In the genomic region with DNA sequence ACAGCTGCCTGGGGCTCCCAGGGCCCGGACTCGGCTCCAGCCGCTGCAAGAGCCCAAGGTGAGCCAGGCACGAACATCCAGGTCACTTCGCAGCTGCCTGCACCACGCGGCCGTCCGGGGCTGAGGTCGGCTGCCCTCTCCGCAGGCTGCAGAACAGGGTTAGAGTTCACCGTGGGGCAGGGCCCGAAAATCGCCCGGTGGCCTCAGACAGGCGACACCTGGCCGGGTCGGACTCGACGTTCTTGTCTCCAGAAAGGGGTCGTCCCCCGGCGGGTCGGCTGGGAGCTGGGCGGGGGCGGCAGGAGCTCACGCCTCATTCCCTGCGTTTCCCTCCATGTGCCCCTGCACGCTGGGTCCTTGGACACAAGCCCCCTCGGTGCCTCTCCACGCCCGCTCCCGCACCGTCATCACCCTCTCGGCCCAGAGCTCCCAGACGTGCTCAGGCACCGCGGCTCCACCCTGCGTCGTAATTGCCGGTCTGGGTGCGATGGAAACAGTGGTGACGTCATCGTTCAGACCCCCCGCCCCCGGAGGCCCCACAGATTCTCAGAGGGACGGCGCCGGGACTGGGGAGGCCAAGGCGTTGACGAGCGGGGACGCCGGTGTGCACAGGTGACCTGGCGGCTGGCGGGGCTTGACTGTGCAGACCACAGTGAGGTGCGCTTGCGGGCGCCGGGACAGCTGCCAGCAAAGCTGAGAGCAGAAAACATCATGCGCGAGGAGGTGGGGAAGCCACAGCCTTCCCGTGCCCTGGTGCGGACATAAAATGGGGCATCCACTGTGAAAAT, we compare ENCODE assay signal across 8 cellular contexts. TPM values are rescaled to one million over a fixed set of nuclear protein-coding genes. Genes with fewer than 3 reads are reported as not detected.
DNase-seq lines count a peak whose midpoint lies in the region; ATAC-seq and TF ChIP-seq lines count a peak whose summit lies in the region.

No MANE protein-coding gene starts in this region.

- no peak overlapping the region for H2BK5ac ChIP-seq in IMR-90 (ENCODE audit: low read depth, low read length, poor library complexity, severe bottlenecking)

- H3K36me3 Mint-ChIP-seq in activated B cell treated with CpG ODN at 0.5 μM for 24 hours (ENCODE audit: low read depth) (peaks cover 12% of the 10 kb centered on the region), nephron progenitor cell (ENCODE audit: low read depth) (peaks cover 5% of the 10 kb centered on the region)

- peak; percentile 27 for ATAC-seq in IMR-90 (ENCODE audit: low read depth)
- ATAC-seq in activated B cell treated with CpG ODN at 0.5 μM for 24 hours (ENCODE audit: low read depth) = peak; percentile 44
- no peak for ATAC-seq in aorta (ENCODE audit: low FRiP score)
- no peak for ATAC-seq in gastrocnemius medialis

- H3K9ac ChIP-seq in IMR-90 (ENCODE audit: low read depth, low read length) = no peak overlapping the region
- H3K9ac ChIP-seq in mammary epithelial cell (ENCODE audit: insufficient read depth, low read length) = no peak overlapping the region

- peaks cover 42% of the 10 kb centered on the region for H3K27me3 ChIP-seq in IMR-90 (ENCODE audit: control insufficient read depth, insufficient read depth, low read length)
- peaks cover 2% of the 10 kb centered on the region for H3K27me3 ChIP-seq in mammary epithelial cell (ENCODE audit: insufficient read depth, low read length)
- H3K27me3 ChIP-seq in esophagus muscularis mucosa = peaks cover 14 to 73% (median 49%) of the 10 kb centered on the region in 4 donors
- H3K27me3 ChIP-seq in aorta (ENCODE audit: control insufficient read depth in 1 of 2, insufficient read depth in 2 of 2, low read length in 1 of 2) = no peaks in the 10 kb centered on the region
- H3K27me3 ChIP-seq in gastrocnemius medialis = peaks cover 51 to 54% (median 51%) of the 10 kb centered on the region in 3 donors

- H3K4me3 ChIP-seq in AG09309 (ENCODE audit: control insufficient read depth, low read depth, low read length) (peak overlapping the region; percentile 9), IMR-90 (ENCODE audit: insufficient read depth, low read depth, low read length) (peak overlapping the region; percentile 9; the same call in 1 of the 2 replicates), mammary epithelial cell (replicated peaks in 1 of 3; ENCODE audit: insufficient read depth in 1 of 3, low read depth in 2 of 3, low read length in 3 of 3) (peak overlapping the region in 1 of 3 experiments; percentile 28), esophagus muscularis mucosa (peak overlapping the region in 2 of 4 donors; percentile 28 to 30), aorta (ENCODE audit: low read length in 2 of 2) (no peak overlapping the region), gastrocnemius medialis (peak overlapping the region in 1 of 4 donors; percentile 17)

- TF ChIP-seq POLR2A in IMR-90 (IDR thresholded peaks at IDR 0.05; ENCODE audit: low read depth, low read length) (no peak), esophagus muscularis mucosa (IDR thresholded peaks at IDR 0.05; ENCODE audit: low read depth) (no peak), gastrocnemius medialis (IDR thresholded peaks at IDR 0.05) (no peak)

- peaks cover 5% of the 10 kb centered on the region for H3K4me1 ChIP-seq in IMR-90 (ENCODE audit: control insufficient read depth, insufficient read depth, low read length)
- H3K4me1 ChIP-seq in mammary epithelial cell (ENCODE audit: insufficient read depth, low read length) = peaks cover 16% of the 10 kb centered on the region
- peaks cover 11 to 26% (median 24%) of the 10 kb centered on the region in 4 donors for H3K4me1 ChIP-seq in esophagus muscularis mucosa
- no peaks in the 10 kb centered on the region for H3K4me1 ChIP-seq in aorta (ENCODE audit: control insufficient read depth in 1 of 2, insufficient read depth in 2 of 2, low read length in 2 of 2)
- H3K4me1 ChIP-seq in gastrocnemius medialis = peaks cover 0 to 9% of the 10 kb centered on the region in 2 donors

- H3K36me3 ChIP-seq in IMR-90 (ENCODE audit: control insufficient read depth, insufficient read depth, low read length) = peaks cover 18% of the 10 kb centered on the region
- H3K36me3 ChIP-seq in mammary epithelial cell (ENCODE audit: insufficient read depth, low read length) = no peaks in the 10 kb centered on the region
- peaks cover 7 to 33% (median 28%) of the 10 kb centered on the region in 4 donors for H3K36me3 ChIP-seq in esophagus muscularis mucosa
- no peaks in the 10 kb centered on the region for H3K36me3 ChIP-seq in aorta (ENCODE audit: control insufficient read depth in 1 of 2, insufficient read depth in 2 of 2, low read length in 1 of 2)
- peaks cover 0 to 15% of the 10 kb centered on the region in 2 donors for H3K36me3 ChIP-seq in gastrocnemius medialis

- H3K27ac ChIP-seq in IMR-90 (ENCODE audit: insufficient read depth, low read length) (no peak overlapping the region), mammary epithelial cell (ENCODE audit: insufficient read depth, low read depth, low read length) (no peak overlapping the region), esophagus muscularis mucosa (replicated peaks in 1 of 4) (no peak overlapping the region), aorta (ENCODE audit: low read depth in 1 of 2, low read length in 2 of 2) (no peak overlapping the region), gastrocnemius medialis (no peak overlapping the region)

- H4K8ac ChIP-seq in IMR-90 (ENCODE audit: low read depth in 2 of 2, low read length in 2 of 2) = no peak overlapping the region

- no peak for TF ChIP-seq RAD21 in IMR-90 (IDR thresholded peaks at IDR 0.05; ENCODE audit: low read length)

- no peak overlapping the region for H3K23ac ChIP-seq in IMR-90 (ENCODE audit: low read depth, low read length)

- H2BK15ac ChIP-seq in IMR-90 (ENCODE audit: low read depth, low read length) = no peak overlapping the region

- H3K14ac ChIP-seq in IMR-90 (replicated peaks; ENCODE audit: low read depth, low read length) = no peak overlapping the region

- H2AK9ac ChIP-seq in IMR-90 (replicated peaks; ENCODE audit: low read depth, low read length, poor library complexity) = peak overlapping the region; percentile 90

- BruUV-seq in IMR-90 (replicated peaks; lab: Mats Ljungman, UMichigan) = no TSS peak
- BruUV-seq in mammary epithelial cell (replicated peaks; lab: Mats Ljungman, UMichigan) = no TSS peak

- TF ChIP-seq CTCF in AG09309 (IDR thresholded peaks at IDR 0.05; ENCODE audit: control insufficient read depth, insufficient read depth, low read depth, low read length, missing control alignments) (no peak), IMR-90 (conservative IDR thresholded peaks at IDR 0.05; ENCODE audit: low read depth, low read length) (no peak), activated B cell treated with CpG ODN at 0.5 μM for 24 hours (IDR thresholded peaks at IDR 0.05) (no peak), mammary epithelial cell (conservative IDR thresholded peaks at IDR 0.05 in 1 of 2, IDR thresholded peaks at IDR 0.05 in 1 of 2; ENCODE audit: extremely low read depth in 1 of 2, insufficient read depth in 1 of 2, low read depth in 1 of 2, low read length in 2 of 2) (no peak), nephron progenitor cell (IDR thresholded peaks at IDR 0.05) (no peak), esophagus muscularis mucosa (IDR thresholded peaks at IDR 0.05) (no peak), gastrocnemius medialis (IDR thresholded peaks at IDR 0.05 in 4 of 5, conservative IDR thresholded peaks at IDR 0.05 in 1 of 5) (no peak)

- no peak overlapping the region for H3K18ac ChIP-seq in IMR-90 (ENCODE audit: low read depth, low read length)

- no peak overlapping the region for H4K5ac ChIP-seq in IMR-90 (ENCODE audit: low read depth, low read length)

- no peaks in the 10 kb centered on the region for H3K9me3 Mint-ChIP-seq in activated B cell treated with CpG ODN at 0.5 μM for 24 hours
- no peaks in the 10 kb centered on the region for H3K9me3 Mint-ChIP-seq in nephron progenitor cell

- no peaks in the 10 kb centered on the region for H3K9me3 ChIP-seq in IMR-90 (ENCODE audit: control insufficient read depth, insufficient read depth, low read length)
- no peaks in the 10 kb centered on the region for H3K9me3 ChIP-seq in mammary epithelial cell (replicated peaks; ENCODE audit: insufficient read depth, low read length)
- H3K9me3 ChIP-seq in esophagus muscularis mucosa = no peaks in the 10 kb centered on the region
- no peaks in the 10 kb centered on the region for H3K9me3 ChIP-seq in aorta (ENCODE audit: control insufficient read depth, low read length)
- H3K9me3 ChIP-seq in gastrocnemius medialis = no peaks in the 10 kb centered on the region

- CTCF ChIA-PET in IMR-90 (lab: Yijun Ruan, JAX) (no interaction called here), activated B cell treated with CpG ODN at 0.5 μM for 24 hours (lab: Charles Lee) (interaction anchor here (1.0 kb wide), 1 partner anchor 12 kb away, joined by 3 read pairs; the partner anchor contains the start of gene WDR18), mammary epithelial cell (lab: Charles Lee; ENCODE audit: low non-redundant PET) (no interaction called here)

- H3K4me3 Mint-ChIP-seq in activated B cell treated with CpG ODN at 0.5 μM for 24 hours = peak overlapping the region; percentile 41
- peak overlapping the region; percentile 25 for H3K4me3 Mint-ChIP-seq in nephron progenitor cell

- intact Hi-C loops in IMR-90 (cut with micrococcal nuclease) = no loop called here
- intact Hi-C loops in activated B cell treated with CpG ODN at 0.5 μM for 24 hours (cut with micrococcal nuclease) = no loop called here
- intact Hi-C loops in mammary epithelial cell (cut with micrococcal nuclease) = loop anchor here (5.0 kb wide), 1 partner anchor 246 kb away; the partner anchor contains the start of gene ATP5F1D
- intact Hi-C loops in esophagus muscularis mucosa (cut with DNase I) = no loop called here
- intact Hi-C loops in aorta (cut with DNase I) = no loop called here
- intact Hi-C loops in gastrocnemius medialis (cut with DNase I; ENCODE audit: low total_unique reads) = no loop called here

- in situ Hi-C loops in IMR-90 (cut with MboI; ENCODE audit: low sequenced_read_pairs) (loop anchor here (5.0 kb wide), 1 partner anchor 139 kb away; the partner anchor contains the start of gene CFD), mammary epithelial cell (cut with MboI; ENCODE audit: low sequenced_read_pairs in 2 of 2) (no loop called here), gastrocnemius medialis (cut with MboI; ENCODE audit: low sequenced_read_pairs in 4 of 4) (loop anchor here in 1 of 4 donors (25.0 kb wide), 1 partner anchor 134 kb away; the partner anchor contains the start of genes CFD and ELANE)

- no peak overlapping the region for H3K56ac ChIP-seq in IMR-90 (ENCODE audit: extremely low read depth, insufficient read depth, low read length)

- H3K27me3 Mint-ChIP-seq in activated B cell treated with CpG ODN at 0.5 μM for 24 hours = peaks cover 27% of the 10 kb centered on the region
- peaks cover 57% of the 10 kb centered on the region for H3K27me3 Mint-ChIP-seq in nephron progenitor cell (ENCODE audit: low read depth, poor library complexity)

- no peak overlapping the region for H2AK5ac ChIP-seq in IMR-90 (ENCODE audit: low read depth, low read length)

- no peak overlapping the region for H4K91ac ChIP-seq in IMR-90 (ENCODE audit: insufficient read depth, low read depth, low read length)

- H3K27ac Mint-ChIP-seq in activated B cell treated with CpG ODN at 0.5 μM for 24 hours (peak overlapping the region; percentile 35), nephron progenitor cell (no peak overlapping the region)

- no peak overlapping the region for H3K4ac ChIP-seq in IMR-90 (ENCODE audit: low read depth, low read length)

- H3K4me2 ChIP-seq in IMR-90 (ENCODE audit: low read depth, low read length) (peak overlapping the region; percentile 74), mammary epithelial cell (ENCODE audit: insufficient read depth, low read depth, low read length) (peak overlapping the region; percentile 65)

- POLR2A ChIA-PET in IMR-90 (lab: Charles Lee; ENCODE audit: unreplicated experiment) (no interaction called here), activated B cell treated with CpG ODN at 0.5 μM for 24 hours (lab: Charles Lee) (interaction anchor here (1.0 to 2.7 kb wide), 4 partner anchors 12 to 77 kb away, joined by 3 to 21 read pairs (median 3); partner anchors contain the start of genes CNN2 and WDR18)

- peaks cover 18% of the 10 kb centered on the region for H3K4me1 Mint-ChIP-seq in activated B cell treated with CpG ODN at 0.5 μM for 24 hours
- H3K4me1 Mint-ChIP-seq in nephron progenitor cell = peaks cover 28% of the 10 kb centered on the region

- H2BK20ac ChIP-seq in IMR-90 (ENCODE audit: low read depth, low read length) = no peak overlapping the region

- no peaks in the 10 kb centered on the region for H3K79me1 ChIP-seq in IMR-90 (ENCODE audit: low read depth in 1 of 2, low read length in 2 of 2)

- H4K20me1 ChIP-seq in IMR-90 (ENCODE audit: insufficient read depth, low read length) = 0 out of 2 replicates have a peak, but pooled peaks cover 6% of the 10 kb centered on the region
- H4K20me1 ChIP-seq in mammary epithelial cell (ENCODE audit: insufficient read depth, low read length) = peaks cover 3% of the 10 kb centered on the region

- no peaks in the 10 kb centered on the region for H3K9me1 ChIP-seq in IMR-90 (ENCODE audit: insufficient read depth, low read length)

- dilution Hi-C loops in IMR-90 (cut with HindIII; ENCODE audit: low sequenced_read_pairs, unreplicated experiment) = no loop called here
- dilution Hi-C loops in mammary epithelial cell (cut with HindIII; ENCODE audit: low sequenced_read_pairs) = no loop called here

- peak overlapping the region; percentile 47 for H2AFZ ChIP-seq in IMR-90 (replicated peaks; ENCODE audit: low read length, poor library complexity)
- H2AFZ ChIP-seq in mammary epithelial cell (ENCODE audit: low read depth, low read length) = no peak overlapping the region

- 8% methylated on average over 57 of the region's 64 CpGs; no CpG with 5 or more reads in 1 of the 2 experiments for WGBS in IMR-90 (ENCODE audit: extremely low coverage in 2 of 2, insufficient read length in 1 of 2), 2 experiments
- WGBS in mammary epithelial cell (ENCODE audit: low coverage, missing lambda C conversion rate) = 31% methylated on average over 20 of the region's 64 CpGs
- WGBS in esophagus muscularis mucosa = 9% methylated on average over 48 of the region's 64 CpGs
- WGBS in aorta, 2 donors = 13 to 15% methylated on average over 64 of the region's 64 CpGs

- no peak for TF ChIP-seq EP300 in esophagus muscularis mucosa (IDR thresholded peaks at IDR 0.05)

- no peaks in the 10 kb centered on the region for H3K79me2 ChIP-seq in mammary epithelial cell (ENCODE audit: insufficient read depth, low read length)

- DNase-seq in AG09309 (ENCODE audit: low read depth) (no peak), IMR-90 (peak; percentile 53), activated B cell treated with CpG ODN at 0.5 μM for 24 hours (peak; percentile 54), mammary epithelial cell (peak; percentile 58), nephron progenitor cell (peak; percentile 55), esophagus muscularis mucosa (ENCODE audit: extremely low spot score) (no peak), aorta (no peak), gastrocnemius medialis (no peak)

- no peak overlapping the region for H2BK120ac ChIP-seq in IMR-90 (ENCODE audit: low read depth, low read length)

RNA-seq across cellular contexts. Expression of gene GRIN3B, which starts 4.0 kb away (rescaled TPM):
- total RNA-seq in IMR-90 (2012; rRNA removed) = under 0.01 and 0.28 TPM in 2 replicates
- 0.91 and 1.8 TPM in 2 replicates for polyA plus RNA-seq in IMR-90 (2012; rRNA removed)
- 1.0 and 2.6 TPM in 2 replicates for polyA plus RNA-seq in IMR-90 (2012; cell fraction: cytosol; rRNA removed)
- 6.9 and 13.4 TPM in 2 replicates for polyA plus RNA-seq in IMR-90 (2012; cell fraction: nucleus; rRNA removed; ENCODE audit: low replicate concordance)
- total RNA-seq in activated B cell treated with CpG ODN at 0.5 μM for 24 hours = 0.11 TPM in 1 of 2 replicates, not detected in the other
- total RNA-seq in mammary epithelial cell = 1 to 10 TPM in 1 of 2 donors, under 1 TPM in 1; 0.67 to 1.1 TPM
- polyA plus RNA-seq in mammary epithelial cell = 0.67 TPM
- polyA minus RNA-seq in mammary epithelial cell = not detected
- under 1 TPM in 2 of 4 donors, not detected in 2; 0.13 to 0.17 TPM for total RNA-seq in esophagus muscularis mucosa
- total RNA-seq in aorta = 1 to 10 TPM in 1 of 2 donors, under 1 TPM in 1; 0.10 to 1.3 TPM
- not detected for polyA plus RNA-seq in aorta
- total RNA-seq in gastrocnemius medialis = not detected

RNA-seq across cellular contexts. Expression of gene WDR18, which starts 12.1 kb away (rescaled TPM):
- total RNA-seq in IMR-90 (2012; rRNA removed) = 37.1 and 38.9 TPM in 2 replicates
- polyA plus RNA-seq in IMR-90 (2012; rRNA removed) = 56.9 and 74.5 TPM in 2 replicates
- polyA plus RNA-seq in IMR-90 (2012; cell fraction: cytosol; rRNA removed) = 28.1 and 66.5 TPM in 2 replicates
- polyA plus RNA-seq in IMR-90 (2012; cell fraction: nucleus; rRNA removed; ENCODE audit: low replicate concordance) = 114 and 350 TPM in 2 replicates
- total RNA-seq in activated B cell treated with CpG ODN at 0.5 μM for 24 hours = 66.5 and 84.7 TPM in 2 replicates
- total RNA-seq in mammary epithelial cell = 10 to 100 TPM; 42.0 to 84.1 TPM
- polyA plus RNA-seq in mammary epithelial cell = 52.3 TPM
- 54.5 TPM for polyA minus RNA-seq in mammary epithelial cell
- 10 to 100 TPM in 3 of 4 donors, 1 to 10 TPM in 1; 9.9 to 30.3 (median 28.4) TPM for total RNA-seq in esophagus muscularis mucosa
- total RNA-seq in aorta = 10 to 100 TPM; 15.5 to 16.1 TPM
- polyA plus RNA-seq in aorta = 10 to 100 TPM; 20.9 to 68.8 TPM
- total RNA-seq in gastrocnemius medialis = 10 to 100 TPM in 3 of 4 donors, 1 to 10 TPM in 1; 4.4 to 59.0 (median 28.6) TPM

RNA-seq across cellular contexts. Expression of gene TMEM259, which starts 24.7 kb away (rescaled TPM):
- total RNA-seq in IMR-90 (2012; rRNA removed) = 22.6 and 26.4 TPM in 2 replicates
- polyA plus RNA-seq in IMR-90 (2012; rRNA removed) = 153 and 181 TPM in 2 replicates
- polyA plus RNA-seq in IMR-90 (2012; cell fraction: cytosol; rRNA removed) = 88.4 and 194 TPM in 2 replicates
- polyA plus RNA-seq in IMR-90 (2012; cell fraction: nucleus; rRNA removed; ENCODE audit: low replicate concordance) = 867 and 2,100 TPM in 2 replicates
- total RNA-seq in activated B cell treated with CpG ODN at 0.5 μM for 24 hours = 223 and 257 TPM in 2 replicates
- 100 to 1,000 TPM; 104 to 152 TPM for total RNA-seq in mammary epithelial cell
- 122 TPM for polyA plus RNA-seq in mammary epithelial cell
- polyA minus RNA-seq in mammary epithelial cell = 81.8 TPM
- 100 to 1,000 TPM; 129 to 187 (median 160) TPM for total RNA-seq in esophagus muscularis mucosa
- 100 to 1,000 TPM; 118 to 142 TPM for total RNA-seq in aorta
- polyA plus RNA-seq in aorta = 100 to 1,000 TPM in 1 of 2 donors, 10 to 100 TPM in 1; 50.1 to 434 TPM
- 100 to 1,000 TPM in 3 of 4 donors, 10 to 100 TPM in 1; 98.5 to 150 (median 124) TPM for total RNA-seq in gastrocnemius medialis

RNA-seq across cellular contexts. Expression of gene RNU6-2, which starts 25.1 kb away (rescaled TPM):
- total RNA-seq in IMR-90 (2012; rRNA removed) (not detected in 2 replicates), activated B cell treated with CpG ODN at 0.5 μM for 24 hours (not detected in 2 replicates), mammary epithelial cell (not detected), esophagus muscularis mucosa (not detected), aorta (not detected), gastrocnemius medialis (not detected)
- polyA plus RNA-seq in IMR-90 (2012; rRNA removed) (not detected in 2 replicates), mammary epithelial cell (not detected), aorta (not detected)
- polyA plus RNA-seq in IMR-90 (2012; cell fraction: cytosol; rRNA removed) = not detected in 2 replicates
- polyA plus RNA-seq in IMR-90 (2012; cell fraction: nucleus; rRNA removed; ENCODE audit: low replicate concordance) = not detected in 2 replicates
- not detected for polyA minus RNA-seq in mammary epithelial cell

RNA-seq across cellular contexts. Expression of gene CNN2, which starts 30.2 kb away (rescaled TPM):
- 270 and 272 TPM in 2 replicates for total RNA-seq in IMR-90 (2012; rRNA removed)
- polyA plus RNA-seq in IMR-90 (2012; rRNA removed) = 385 and 395 TPM in 2 replicates
- polyA plus RNA-seq in IMR-90 (2012; cell fraction: cytosol; rRNA removed) = 751 and 1,323 TPM in 2 replicates
- polyA plus RNA-seq in IMR-90 (2012; cell fraction: nucleus; rRNA removed; ENCODE audit: low replicate concordance) = 398 and 523 TPM in 2 replicates
- total RNA-seq in activated B cell treated with CpG ODN at 0.5 μM for 24 hours = 352 and 371 TPM in 2 replicates
- total RNA-seq in mammary epithelial cell = 100 to 1,000 TPM; 420 to 485 TPM
- 287 TPM for polyA plus RNA-seq in mammary epithelial cell
- polyA minus RNA-seq in mammary epithelial cell = 688 TPM
- 10 to 100 TPM; 47.3 to 98.1 (median 81.3) TPM for total RNA-seq in esophagus muscularis mucosa
- total RNA-seq in aorta = 100 to 1,000 TPM; 142 to 185 TPM
- 100 to 1,000 TPM in 1 of 2 donors, 10 to 100 TPM in 1; 53.2 to 141 TPM for polyA plus RNA-seq in aorta
- 10 to 100 TPM in 1 of 4 donors, 1 to 10 TPM in 3; 2.2 to 10.1 (median 4.1) TPM for total RNA-seq in gastrocnemius medialis

Comparison
In these comparisons a context has a peak if more than half of its experiments do, and no peak if none do; other contexts are left out.
1. DNase-seq: peak in IMR-90 (single experiment), activated B cell treated with CpG ODN at 0.5 μM for 24 hours (single experiment), mammary epithelial cell (single experiment) and nephron progenitor cell (single experiment); none in AG09309 (single experiment), esophagus muscularis mucosa (single experiment), aorta (0 of 2) and gastrocnemius medialis (0 of 2).
2. H3K4me3 ChIP-seq: peak in AG09309 (single experiment) and IMR-90 (single experiment); none in aorta (0 of 2).
3. ATAC-seq: peak in IMR-90 (single experiment) and activated B cell treated with CpG ODN at 0.5 μM for 24 hours (single experiment); none in aorta (single experiment) and gastrocnemius medialis (0 of 2).